Comparison of ENCODE assay signal across 8 cellular contexts in the genomic region with DNA sequence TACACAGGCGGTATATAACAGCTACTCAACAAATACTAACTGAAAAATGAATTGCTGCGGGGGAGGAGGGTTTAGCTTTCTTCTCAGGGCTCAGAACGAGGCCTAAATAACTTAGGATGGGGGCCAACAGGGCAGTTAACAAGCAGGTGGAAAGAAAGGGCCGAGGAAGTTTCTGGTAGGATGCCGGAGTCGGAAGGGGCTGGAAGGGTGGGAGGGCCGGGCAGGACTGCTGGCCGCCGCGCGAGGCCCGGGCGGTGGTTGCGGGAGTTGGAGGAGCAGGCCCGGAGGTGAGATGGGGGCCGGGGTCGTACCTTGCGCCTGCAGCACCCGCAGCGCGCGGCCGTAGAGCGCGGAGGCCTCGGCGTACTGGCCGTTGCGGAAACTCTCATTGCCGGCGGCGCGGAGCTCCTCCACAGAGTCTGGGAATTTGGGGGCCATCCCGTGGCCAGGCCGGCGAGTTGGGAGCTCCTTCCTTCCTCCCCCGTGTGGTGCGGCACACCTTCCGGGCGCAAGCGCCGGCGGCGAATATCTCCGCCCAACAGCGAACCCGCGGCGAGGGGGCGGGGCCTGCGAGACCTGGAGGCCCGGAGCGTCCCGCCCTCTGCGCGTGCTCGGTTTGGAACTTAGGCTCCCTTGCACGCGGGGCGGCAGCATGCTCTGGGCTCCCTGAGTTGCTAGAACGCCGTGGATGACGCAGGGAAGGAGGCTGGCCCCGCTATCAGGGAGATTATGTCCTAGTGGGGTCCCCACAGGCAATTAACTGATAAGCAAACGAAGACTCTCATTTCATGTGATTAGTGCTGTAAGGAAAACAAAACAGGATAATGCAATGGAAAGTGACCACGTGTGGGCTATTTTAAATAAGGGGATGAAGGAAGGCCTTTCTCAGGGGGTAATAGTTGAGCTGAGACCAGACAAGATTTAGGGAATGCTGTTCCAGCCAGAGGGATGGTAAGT. TPM values are rescaled to one million over a fixed set of nuclear protein-coding genes. Genes with fewer than 3 reads are reported as not detected.
A peak's percentile ranks its signal among the peaks of the same experiment; 100 is the strongest.
DNase-seq lines count a peak whose midpoint lies in the region; ATAC-seq, FAIRE-seq and TF ChIP-seq lines count a peak whose summit lies in the region.

A gene with protein sequence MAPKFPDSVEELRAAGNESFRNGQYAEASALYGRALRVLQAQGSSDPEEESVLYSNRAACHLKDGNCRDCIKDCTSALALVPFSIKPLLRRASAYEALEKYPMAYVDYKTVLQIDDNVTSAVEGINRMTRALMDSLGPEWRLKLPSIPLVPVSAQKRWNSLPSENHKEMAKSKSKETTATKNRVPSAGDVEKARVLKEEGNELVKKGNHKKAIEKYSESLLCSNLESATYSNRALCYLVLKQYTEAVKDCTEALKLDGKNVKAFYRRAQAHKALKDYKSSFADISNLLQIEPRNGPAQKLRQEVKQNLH (minus strand): TSS at position 502 of the 957 bp plus-strand sequence. CDS start 64 bp downstream, at position 438.

- FAIRE-seq in endothelial cell of umbilical vein (lab: Jason Lieb, UNC): peak; percentile 85

- no peaks in the 10 kb centered on the region for H3K9me3 ChIP-seq in endothelial cell of umbilical vein (replicated peaks; ENCODE audit: control insufficient read depth, insufficient read depth, low read length)

- H3K9me3 Mint-ChIP-seq in IgD-negative memory B cell: no peaks in the 10 kb centered on the region

- TF ChIP-seq CTCF in endothelial cell of umbilical vein (IDR thresholded peaks at IDR 0.05; ENCODE audit: extremely low read depth in 1 of 2, insufficient read depth in 1 of 2, low read depth in 1 of 2, low read length in 2 of 2): no peak

- H2AFZ ChIP-seq in endothelial cell of umbilical vein (ENCODE audit: low read depth, low read length): peak within 1 kb of the TSS; percentile 65

- H3K4me3 ChIP-seq in endothelial cell of umbilical vein (replicated peaks in 1 of 3; ENCODE audit: insufficient read depth in 1 of 3, low read depth in 1 of 3, low read length in 3 of 3): peak within 1 kb of the TSS; percentile 90 to 96 (median 95)

- H3K27me3 ChIP-seq in endothelial cell of umbilical vein (ENCODE audit: control insufficient read depth in 2 of 2, insufficient read depth in 2 of 2, low read length in 2 of 2): no peaks in the 10 kb centered on the region

- H4K20me1 ChIP-seq in endothelial cell of umbilical vein (replicated peaks; ENCODE audit: control insufficient read depth, extremely low read depth, insufficient read depth, low read length): no peaks in the 10 kb centered on the region

- DNase-seq in DMS 273 treated with DMSO at 0.1 percent for 48 hours (lab: John Stamatoyannopoulos, UW) (peak; percentile 81), OCI-M1 (lab: John Stamatoyannopoulos, UW) (peak; percentile 96), activated T-cell treated with anti-CD3 and anti-CD28 coated beads for 24 hours (ENCODE audit: low read depth) (peak; percentile 94), endothelial cell of umbilical vein (ENCODE audit: low read depth, low spot score) (peak; percentile 90), middle frontal gyrus (ENCODE audit: extremely low spot score, low spot score) (peak; percentile 91)
- DNase-seq in stimulated activated CD8-positive, alpha-beta memory T cell treated with anti-CD3 and anti-CD28 coated beads, Interleukin-2, amount 100 ng/mL, for 1 hour (ENCODE audit: low read depth in 2 of 2): peak; percentile 84 to 92

- intact Hi-C loops in endothelial cell of umbilical vein (cut with micrococcal nuclease): loop anchor here (2.0 to 10.0 kb wide), 4 partner anchors 49 to 835 kb away; a partner anchor contains a TSS

- H3K79me2 ChIP-seq in endothelial cell of umbilical vein (ENCODE audit: control insufficient read depth, insufficient read depth, low read length): peaks cover 45% of the 10 kb centered on the region

- peak; percentile 85 for ATAC-seq in GM21529 (IDR thresholded peaks at IDR 0.05; ENCODE audit: unreplicated experiment)

- POLR2A ChIA-PET in endothelial cell of umbilical vein (lab: Charles Lee): interaction anchor here (0.6 kb wide), 1 partner anchor 384 kb away, joined by 4 read pairs; no protein-coding TSS in a partner anchor

- dilution Hi-C loops in endothelial cell of umbilical vein (cut with MboI; ENCODE audit: extremely low pct_ligation_motif_present, low sequenced_read_pairs): no loop called here

- H3K4me2 ChIP-seq in endothelial cell of umbilical vein (ENCODE audit: insufficient read depth, low read length): peak within 1 kb of the TSS; percentile 96

- peak; percentile 85 for TF ChIP-seq POLR2A in endothelial cell of umbilical vein (IDR thresholded peaks at IDR 0.05; ENCODE audit: low read depth, low read length)

- peak within 1 kb of the TSS; percentile 68 for H3K27ac ChIP-seq in endothelial cell of umbilical vein (ENCODE audit: insufficient read depth, low read depth, low read length)

- H3K4me1 ChIP-seq in endothelial cell of umbilical vein (ENCODE audit: control insufficient read depth, extremely low read depth, insufficient read depth, low read length): peaks cover 28% of the 10 kb centered on the region

- H3K4me1 Mint-ChIP-seq in IgD-negative memory B cell: peaks cover 40 to 53% (median 45%) of the 10 kb centered on the region in 3 donors

- H3K36me3 Mint-ChIP-seq in IgD-negative memory B cell: peaks cover 2% of the 10 kb centered on the region

- no peaks in the 10 kb centered on the region for H3K9me1 ChIP-seq in endothelial cell of umbilical vein (replicated peaks; ENCODE audit: control insufficient read depth, extremely low read depth, insufficient read depth, low read length)

- peak within 1 kb of the TSS; percentile 86 to 99 (median 94) for H3K27ac Mint-ChIP-seq in IgD-negative memory B cell

- no TSS peak for BruUV-seq in endothelial cell of umbilical vein (replicated peaks; lab: Mats Ljungman, UMichigan)

- H3K36me3 ChIP-seq in endothelial cell of umbilical vein (ENCODE audit: control insufficient read depth in 2 of 2, extremely low read depth in 1 of 2, insufficient read depth in 2 of 2, low read length in 2 of 2): peaks cover 8 to 12% of the 10 kb centered on the region in 2 experiments

- CTCF ChIA-PET in endothelial cell of umbilical vein (lab: Charles Lee): interaction anchor here (0.9 to 3.2 kb wide), 9 partner anchors 10 to 930 kb away, joined by 3 to 11 read pairs (median 5); a partner anchor contains a TSS

- no peaks in the 10 kb centered on the region for H3K27me3 Mint-ChIP-seq in IgD-negative memory B cell

- peak within 1 kb of the TSS; percentile 86 to 100 (median 96) for H3K4me3 Mint-ChIP-seq in IgD-negative memory B cell

- peak within 1 kb of the TSS; percentile 71 for H3K9ac ChIP-seq in endothelial cell of umbilical vein (replicated peaks; ENCODE audit: extremely low read depth, insufficient read depth, low read length)

TF ChIP-seq in endothelial cell of umbilical vein, 7 proteins besides CTCF, POLR2A, EP300 and RAD21:
- TF ChIP-seq POLR2AphosphoS5 (IDR thresholded peaks at IDR 0.05; ENCODE audit: insufficient read depth, low read depth, low read length) (peak; percentile 69), MYC (IDR thresholded peaks at IDR 0.05; ENCODE audit: low read depth, low read length) (no peak), JUN (IDR thresholded peaks at IDR 0.05; ENCODE audit: borderline replicate concordance, insufficient read depth, insufficient read length, low read depth) (no peak), EZH2 (IDR thresholded peaks at IDR 0.05; ENCODE audit: borderline replicate concordance, low read depth, low read length, severe bottlenecking) (no peak), FOS (IDR thresholded peaks at IDR 0.05; ENCODE audit: borderline replicate concordance, insufficient read depth, low read length) (no peak), GATA2 (IDR thresholded peaks at IDR 0.05; ENCODE audit: insufficient read depth, insufficient read length, low read depth, low read length) (no peak)
- TF ChIP-seq, protein P1, sequence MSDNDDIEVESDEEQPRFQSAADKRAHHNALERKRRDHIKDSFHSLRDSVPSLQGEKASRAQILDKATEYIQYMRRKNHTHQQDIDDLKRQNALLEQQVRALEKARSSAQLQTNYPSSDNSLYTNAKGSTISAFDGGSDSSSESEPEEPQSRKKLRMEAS (IDR thresholded peaks at IDR 0.05; ENCODE audit: insufficient read depth, insufficient read length): peak; percentile 75
TF ChIP-seq in endothelial cell of umbilical vein: peak in this region for 2.

RNA-seq across cellular contexts. Expression of the gene that starts here (rescaled TPM):
- 33.0 TPM for polyA plus RNA-seq in IgD-negative memory B cell
- total RNA-seq in endothelial cell of umbilical vein: 37.0 and 44.2 TPM in 2 replicates
- polyA plus RNA-seq in endothelial cell of umbilical vein: 36.3 and 36.9 TPM in 2 replicates
- 43.8 and 52.2 TPM in 2 replicates for polyA plus RNA-seq in endothelial cell of umbilical vein (2011; cell fraction: cytosol; rRNA removed)
- polyA plus RNA-seq in endothelial cell of umbilical vein (2011; cell fraction: nucleus; rRNA removed): 21.9 and 24.2 TPM in 2 replicates
- polyA plus RNA-seq in endothelial cell of umbilical vein (2012): 46.7 and 58.0 TPM in 2 replicates
- polyA minus RNA-seq in endothelial cell of umbilical vein: 20.4 and 20.6 TPM in 2 replicates
- 18.9 TPM for polyA minus RNA-seq in endothelial cell of umbilical vein (2011; cell fraction: cytosol; rRNA and poly(A)+ RNA removed)
- 6.0 TPM in 2 replicates for polyA minus RNA-seq in endothelial cell of umbilical vein (2011; cell fraction: nucleus; rRNA and poly(A)+ RNA removed)

Comparison
In these comparisons a context has a peak if more than half of its experiments do, and no peak if none do; other contexts are left out.
1. Peak in every context shown above with its lines: DNase-seq, ATAC-seq, H3K4me3 ChIP-seq and H3K27ac ChIP-seq.